ENCODE assay signal across 1 cellular context in the genomic region with DNA sequence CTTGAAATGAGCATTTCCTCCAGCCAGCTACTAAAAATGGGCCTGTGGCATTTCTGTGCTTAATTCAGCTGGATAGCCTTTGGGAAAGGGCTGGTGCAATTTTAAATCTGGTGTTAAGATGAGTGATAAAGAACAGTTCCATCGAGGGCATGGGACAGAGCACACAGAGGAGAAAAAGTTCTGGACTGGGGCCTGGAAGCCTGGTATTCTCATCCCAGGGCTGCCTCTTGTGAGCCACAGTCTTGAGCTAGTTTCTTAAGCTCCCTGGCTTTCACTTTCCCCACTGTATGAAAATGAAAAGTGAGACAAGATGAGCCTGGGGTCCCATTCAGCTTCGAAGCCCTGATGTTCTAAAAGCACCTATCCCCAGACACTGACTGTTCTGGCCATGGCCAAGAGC.
TF ChIP-seq lines count a peak whose summit lies in the region.

No MANE protein-coding gene starts in this region.

TF ChIP-seq in GM23338, 12 proteins besides CTCF, POLR2A, EP300 and RAD21 (continued from another document):
- TF ChIP-seq, protein P1, sequence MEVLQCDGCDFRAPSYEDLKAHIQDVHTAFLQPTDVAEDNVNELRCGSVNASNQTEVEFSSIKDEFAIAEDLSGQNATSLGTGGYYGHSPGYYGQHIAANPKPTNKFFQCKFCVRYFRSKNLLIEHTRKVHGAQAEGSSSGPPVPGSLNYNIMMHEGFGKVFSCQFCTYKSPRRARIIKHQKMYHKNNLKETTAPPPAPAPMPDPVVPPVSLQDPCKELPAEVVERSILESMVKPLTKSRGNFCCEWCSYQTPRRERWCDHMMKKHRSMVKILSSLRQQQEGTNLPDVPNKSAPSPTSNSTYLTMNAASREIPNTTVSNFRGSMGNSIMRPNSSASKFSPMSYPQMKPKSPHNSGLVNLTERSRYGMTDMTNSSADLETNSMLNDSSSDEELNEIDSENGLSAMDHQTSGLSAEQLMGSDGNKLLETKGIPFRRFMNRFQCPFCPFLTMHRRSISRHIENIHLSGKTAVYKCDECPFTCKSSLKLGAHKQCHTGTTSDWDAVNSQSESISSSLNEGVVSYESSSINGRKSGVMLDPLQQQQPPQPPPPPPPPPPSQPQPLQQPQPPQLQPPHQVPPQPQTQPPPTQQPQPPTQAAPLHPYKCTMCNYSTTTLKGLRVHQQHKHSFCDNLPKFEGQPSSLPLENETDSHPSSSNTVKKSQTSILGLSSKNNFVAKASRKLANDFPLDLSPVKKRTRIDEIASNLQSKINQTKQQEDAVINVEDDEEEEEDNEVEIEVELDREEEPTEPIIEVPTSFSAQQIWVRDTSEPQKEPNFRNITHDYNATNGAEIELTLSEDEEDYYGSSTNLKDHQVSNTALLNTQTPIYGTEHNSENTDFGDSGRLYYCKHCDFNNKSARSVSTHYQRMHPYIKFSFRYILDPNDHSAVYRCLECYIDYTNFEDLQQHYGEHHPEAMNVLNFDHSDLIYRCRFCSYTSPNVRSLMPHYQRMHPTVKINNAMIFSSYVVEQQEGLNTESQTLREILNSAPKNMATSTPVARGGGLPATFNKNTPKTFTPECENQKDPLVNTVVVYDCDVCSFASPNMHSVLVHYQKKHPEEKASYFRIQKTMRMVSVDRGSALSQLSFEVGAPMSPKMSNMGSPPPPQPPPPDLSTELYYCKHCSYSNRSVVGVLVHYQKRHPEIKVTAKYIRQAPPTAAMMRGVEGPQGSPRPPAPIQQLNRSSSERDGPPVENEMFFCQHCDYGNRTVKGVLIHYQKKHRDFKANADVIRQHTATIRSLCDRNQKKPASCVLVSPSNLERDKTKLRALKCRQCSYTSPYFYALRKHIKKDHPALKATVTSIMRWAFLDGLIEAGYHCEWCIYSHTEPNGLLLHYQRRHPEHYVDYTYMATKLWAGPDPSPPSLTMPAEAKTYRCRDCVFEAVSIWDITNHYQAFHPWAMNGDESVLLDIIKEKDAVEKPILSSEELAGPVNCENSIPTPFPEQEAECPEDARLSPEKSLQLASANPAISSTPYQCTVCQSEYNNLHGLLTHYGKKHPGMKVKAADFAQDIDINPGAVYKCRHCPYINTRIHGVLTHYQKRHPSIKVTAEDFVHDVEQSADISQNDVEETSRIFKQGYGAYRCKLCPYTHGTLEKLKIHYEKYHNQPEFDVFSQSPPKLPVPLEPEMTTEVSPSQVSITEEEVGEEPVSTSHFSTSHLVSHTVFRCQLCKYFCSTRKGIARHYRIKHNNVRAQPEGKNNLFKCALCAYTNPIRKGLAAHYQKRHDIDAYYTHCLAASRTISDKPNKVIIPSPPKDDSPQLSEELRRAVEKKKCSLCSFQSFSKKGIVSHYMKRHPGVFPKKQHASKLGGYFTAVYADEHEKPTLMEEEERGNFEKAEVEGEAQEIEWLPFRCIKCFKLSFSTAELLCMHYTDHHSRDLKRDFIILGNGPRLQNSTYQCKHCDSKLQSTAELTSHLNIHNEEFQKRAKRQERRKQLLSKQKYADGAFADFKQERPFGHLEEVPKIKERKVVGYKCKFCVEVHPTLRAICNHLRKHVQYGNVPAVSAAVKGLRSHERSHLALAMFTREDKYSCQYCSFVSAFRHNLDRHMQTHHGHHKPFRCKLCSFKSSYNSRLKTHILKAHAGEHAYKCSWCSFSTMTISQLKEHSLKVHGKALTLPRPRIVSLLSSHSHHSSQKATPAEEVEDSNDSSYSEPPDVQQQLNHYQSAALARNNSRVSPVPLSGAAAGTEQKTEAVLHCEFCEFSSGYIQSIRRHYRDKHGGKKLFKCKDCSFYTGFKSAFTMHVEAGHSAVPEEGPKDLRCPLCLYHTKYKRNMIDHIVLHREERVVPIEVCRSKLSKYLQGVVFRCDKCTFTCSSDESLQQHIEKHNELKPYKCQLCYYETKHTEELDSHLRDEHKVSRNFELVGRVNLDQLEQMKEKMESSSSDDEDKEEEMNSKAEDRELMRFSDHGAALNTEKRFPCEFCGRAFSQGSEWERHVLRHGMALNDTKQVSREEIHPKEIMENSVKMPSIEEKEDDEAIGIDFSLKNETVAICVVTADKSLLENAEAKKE (CRISPR knock-in tag; IDR thresholded peaks at IDR 0.05), result no peak
- TF ChIP-seq REST (IDR thresholded peaks at IDR 0.05; ENCODE audit: unreplicated experiment) (no peak), EZH2 (IDR thresholded peaks at IDR 0.05; ENCODE audit: low read depth, unreplicated experiment) (no peak), NANOG (IDR thresholded peaks at IDR 0.05; ENCODE audit: borderline replicate concordance) (no peak), CREB1 (CRISPR knock-in tag; IDR thresholded peaks at IDR 0.05; ENCODE audit: low read depth) (no peak), JUNB (IDR thresholded peaks at IDR 0.05; ENCODE audit: unreplicated experiment) (no peak), ETS1 (IDR thresholded peaks at IDR 0.05) (no peak), ZNF114 (CRISPR knock-in tag; IDR thresholded peaks at IDR 0.05) (no peak), STAT1 (IDR thresholded peaks at IDR 0.05; ENCODE audit: unreplicated experiment) (no peak), ZNF331 (CRISPR knock-in tag; IDR thresholded peaks at IDR 0.05; ENCODE audit: low read depth) (no peak)
